9 cellular contexts compared by ENCODE assay signal in genomic region chr2:45938649-45939511, GRCh38.
DNase-seq lines count a peak whose midpoint lies in the region; ATAC-seq and TF ChIP-seq lines count a peak whose summit lies in the region.
"Had no signal": no experiment of that assay in that cellular context is flagged by ENCODE, and none has a peak within 500 bp of the region (broad histone marks: within the 10 kb centered on the region; RNA-seq: fewer than 3 reads in every experiment).

No MANE protein-coding gene starts in this region.

- no peak for TF ChIP-seq CTCF in BJ (IDR thresholded peaks at IDR 0.05; ENCODE audit: insufficient read depth, low read depth, low read length)
- no peak for TF ChIP-seq CTCF in omental fat pad (IDR thresholded peaks at IDR 0.05)
- no peak for TF ChIP-seq CTCF in spleen (IDR thresholded peaks at IDR 0.05 in 8 of 11, conservative IDR thresholded peaks at IDR 0.05 in 3 of 11)

- H3K27ac ChIP-seq in esophagus (ENCODE audit: low read depth in 2 of 2, low read length in 1 of 2) (peak overlapping the region; percentile 3 to 74), spleen (peak overlapping the region in 1 of 8 donors; percentile 7)

- ATAC-seq in omental fat pad (ENCODE audit: low FRiP score) (peak; percentile 86), HG03108 (IDR thresholded peaks at IDR 0.05; ENCODE audit: unreplicated experiment) (no peak)

- POLR2A ChIA-PET in BJ (lab: Charles Lee): interaction anchor here (0.5 kb wide), 1 partner anchor 70 kb away, joined by 3 read pairs; no protein-coding TSS in a partner anchor

- H3K9me3 ChIP-seq in esophagus (ENCODE audit: control insufficient read depth in 2 of 2, insufficient read depth in 1 of 2, low read depth in 1 of 2, low read length in 1 of 2): no peaks in the 10 kb centered on the region
- no peaks in the 10 kb centered on the region for H3K9me3 ChIP-seq in spleen

- H3K36me3 ChIP-seq in BJ (ENCODE audit: control insufficient read depth, insufficient read depth, low read length) (no peaks in the 10 kb centered on the region), esophagus (ENCODE audit: control insufficient read depth in 2 of 2, insufficient read depth in 2 of 2, low read length in 1 of 2) (no peaks in the 10 kb centered on the region), spleen (no peaks in the 10 kb centered on the region)

- CTCF ChIA-PET in BJ (lab: Yijun Ruan, JAX): interaction anchor here (0.6 to 1.2 kb wide), 6 partner anchors 49 to 296 kb away, joined by 3 to 4 read pairs (median 3); no protein-coding TSS in a partner anchor

- H3K27me3 ChIP-seq in BJ (ENCODE audit: control insufficient read depth, insufficient read depth, low read length) (no peaks in the 10 kb centered on the region), esophagus (ENCODE audit: control insufficient read depth in 1 of 2, insufficient read depth in 2 of 2, low read length in 2 of 2) (no peaks in the 10 kb centered on the region), spleen (replicated peaks in 1 of 7) (no peaks in the 10 kb centered on the region)

- peaks cover 0 to 4% of the 10 kb centered on the region in 2 donors for H3K4me1 ChIP-seq in esophagus (ENCODE audit: control insufficient read depth in 2 of 2, insufficient read depth in 2 of 2, low read length in 1 of 2)
- H3K4me1 ChIP-seq in spleen: peaks cover 0 to 22% (median 8%) of the 10 kb centered on the region in 6 donors

- intact Hi-C loops in spleen (cut with DNase I; ENCODE audit: low total_unique reads): loop anchor here (10.0 kb wide), 1 partner anchor 164 kb away; no protein-coding TSS in a partner anchor

- TF ChIP-seq POLR2A in spleen (IDR thresholded peaks at IDR 0.05): no peak

- DNase-seq in BJ (ENCODE audit: low read depth) (peak; percentile 86), NCI-H2227 treated with DMSO at 0.1 percent for 48 hours (lab: John Stamatoyannopoulos, UW) (peak; percentile 56), omental fat pad (ENCODE audit: low spot score) (peak; percentile 58), T-helper 9 cell (no peak), spleen (no peak)
- DNase-seq in activated CD4-positive, alpha-beta T cell treated with anti-CD3 and anti-CD28 coated beads, Interleukin-2, amount 50 U/mL, for 1 hour: no peak
- DNase-seq: stimulated activated CD4-positive, alpha-beta T cell treated with anti-CD3 and anti-CD28 coated beads, Interleukin-4, amount 100 ng/mL, for 24 hours had no signal

- H3K4me3 ChIP-seq in BJ (ENCODE audit: low read depth, low read length) (no peak overlapping the region), esophagus (ENCODE audit: low read depth in 1 of 2, low read length in 2 of 2) (no peak overlapping the region), spleen (no peak overlapping the region)

- WGBS in esophagus, 2 donors: 35 to 39% methylated on average over 13 of the region's 13 CpGs
- 78 to 88% (median 83%) methylated on average over 12 to 13 of the region's 13 CpGs for WGBS in spleen, 5 donors

Comparison
In these comparisons a context has a peak if more than half of its experiments do, and no peak if none do; other contexts are left out.
1. DNase-seq: peak in BJ (single experiment), NCI-H2227 treated with DMSO at 0.1 percent for 48 hours (single experiment) and omental fat pad (single experiment); none in T-helper 9 cell (single experiment), spleen (single experiment) and activated CD4-positive, alpha-beta T cell treated with anti-CD3 and anti-CD28 coated beads, Interleukin-2, amount 50 U/mL, for 1 hour (single experiment).